In genomic region chr15:21344960-21345359, GRCh38 we compare ENCODE assay signal across 7 cellular contexts.
DNase-seq lines count a peak whose midpoint lies in the region; ATAC-seq and TF ChIP-seq lines count a peak whose summit lies in the region.
"Not testable (repeated sequence)": the region's sequence is repeated elsewhere in the genome, so short reads cannot be mapped to it uniquely, and the experiment has no call there.

No MANE protein-coding gene starts in this region.

- H3K9ac ChIP-seq in Loucy (ENCODE audit: low read depth, low read length, poor library complexity, severe bottlenecking), result peak overlapping the region; percentile 55
- not testable (repeated sequence) for H3K9ac ChIP-seq in neuronal stem cell (ENCODE audit: low read depth, low read length, poor library complexity)

- not testable (repeated sequence) for H3K4me2 ChIP-seq in Loucy (ENCODE audit: low read depth, low read length, poor library complexity, severe bottlenecking)
- H3K4me2 ChIP-seq in neuronal stem cell (ENCODE audit: insufficient read depth, low read length, poor library complexity, severe bottlenecking), result peak overlapping the region; percentile 11

- H2AFZ ChIP-seq in Loucy (ENCODE audit: low read length); neuronal stem cell (ENCODE audit: low read length): not testable (repeated sequence)

- not testable (repeated sequence) for H3K4me1 ChIP-seq in Loucy (ENCODE audit: insufficient read depth, low read length, poor library complexity, severe bottlenecking); neuronal stem cell (ENCODE audit: control insufficient read depth in 2 of 2, insufficient read depth in 1 of 2, low read depth in 1 of 2, low read length in 2 of 2)

- not testable (repeated sequence) for H2BK12ac ChIP-seq in neuronal stem cell (ENCODE audit: low read length)

- not testable (repeated sequence) for H3K27me3 ChIP-seq in Loucy (ENCODE audit: insufficient read depth, low read length, poor library complexity, severe bottlenecking); neuronal stem cell (ENCODE audit: control insufficient read depth in 3 of 3, insufficient read depth in 3 of 3, low read depth in 1 of 3, low read length in 3 of 3)

- ATAC-seq in activated naive CD8-positive, alpha-beta T cell treated with anti-CD3 and anti-CD28 coated beads, Interleukin-2, amount 50 U/mL, for 24 hours, result not testable (repeated sequence)

- not testable (repeated sequence) for H3K23ac ChIP-seq in neuronal stem cell (ENCODE audit: low read depth, low read length, poor library complexity)

- H3K36me3 Mint-ChIP-seq in activated T-cell treated with anti-CD3 and anti-CD28 coated beads, Interleukin-2, amount 50 U/mL, for 24 hours (ENCODE audit: low read depth); activated naive CD8-positive, alpha-beta T cell treated with anti-CD3 and anti-CD28 coated beads, Interleukin-2, amount 50 U/mL, for 24 hours (ENCODE audit: low read depth): not testable (repeated sequence)

- H3K9me2 ChIP-seq in Loucy (replicated peaks; ENCODE audit: low read depth, low read length), result not testable (repeated sequence)

- not testable (repeated sequence) for H3K36me3 ChIP-seq in Loucy (ENCODE audit: insufficient read depth, low read length); neuronal stem cell (replicated peaks in 1 of 2; ENCODE audit: control insufficient read depth in 2 of 2, insufficient read depth in 2 of 2, low read length in 2 of 2)

- H3K27ac ChIP-seq in neuronal stem cell (replicated peaks; ENCODE audit: low read length), result not testable (repeated sequence)

- not testable (repeated sequence) for H3K14ac ChIP-seq in neuronal stem cell (ENCODE audit: low read length)

- not testable (repeated sequence) for H3K27ac Mint-ChIP-seq in activated T-cell treated with anti-CD3 and anti-CD28 coated beads, Interleukin-2, amount 50 U/mL, for 24 hours; activated naive CD8-positive, alpha-beta T cell treated with anti-CD3 and anti-CD28 coated beads, Interleukin-2, amount 50 U/mL, for 24 hours

- H2AK5ac ChIP-seq in neuronal stem cell (ENCODE audit: low read depth, low read length), result not testable (repeated sequence)

- DNase-seq in activated T-cell treated with anti-CD3 and anti-CD28 coated beads, Interleukin-2, amount 50 U/mL, for 24 hours, result peak; percentile 34
- peak; percentile 4 for DNase-seq in activated naive CD8-positive, alpha-beta T cell treated with anti-CD3 and anti-CD28 coated beads, Interleukin-2, amount 50 U/mL, for 24 hours
- DNase-seq in fibroblast of gingiva (ENCODE audit: low read depth) (peak; percentile 0), kidney tubule cell (ENCODE audit: low spot score) (peak; percentile 1), neuronal stem cell (ENCODE audit: low spot score) (peak; percentile 0)
- DNase-seq in stimulated activated CD4-positive, alpha-beta T cell treated with anti-CD3 and anti-CD28 coated beads, Interleukin-4, amount 100 ng/mL, for 1 hour, result peak; percentile 2

- not testable (repeated sequence) for H3K9me3 ChIP-seq in Loucy (ENCODE audit: insufficient read depth, low read depth, low read length); neuronal stem cell (replicated peaks in 1 of 2; ENCODE audit: control insufficient read depth in 2 of 2, insufficient read depth in 1 of 2, low read depth in 1 of 2, low read length in 2 of 2)

- not testable (repeated sequence) for H3K9me3 Mint-ChIP-seq in activated T-cell treated with anti-CD3 and anti-CD28 coated beads, Interleukin-2, amount 50 U/mL, for 24 hours; activated naive CD8-positive, alpha-beta T cell treated with anti-CD3 and anti-CD28 coated beads, Interleukin-2, amount 50 U/mL, for 24 hours

- not testable (repeated sequence) for H4K20me1 ChIP-seq in Loucy (ENCODE audit: insufficient read depth, low read length, poor library complexity, severe bottlenecking)

- not testable (repeated sequence) for H2BK5ac ChIP-seq in neuronal stem cell (ENCODE audit: low read length)

- H3K79me2 ChIP-seq in Loucy (ENCODE audit: insufficient read depth, low read length), result not testable (repeated sequence)

- H2BK15ac ChIP-seq in neuronal stem cell (ENCODE audit: low read length), result not testable (repeated sequence)

- not testable (repeated sequence) for H4K8ac ChIP-seq in neuronal stem cell (ENCODE audit: low read depth, low read length)

- H4K91ac ChIP-seq in neuronal stem cell (ENCODE audit: low read depth, low read length, poor library complexity), result not testable (repeated sequence)

- H3F3A ChIP-seq in Loucy (ENCODE audit: low read depth), result not testable (repeated sequence)

- H3K4me3 Mint-ChIP-seq in activated T-cell treated with anti-CD3 and anti-CD28 coated beads, Interleukin-2, amount 50 U/mL, for 24 hours; activated naive CD8-positive, alpha-beta T cell treated with anti-CD3 and anti-CD28 coated beads, Interleukin-2, amount 50 U/mL, for 24 hours: not testable (repeated sequence)

- not testable (repeated sequence) for H3K4ac ChIP-seq in neuronal stem cell (ENCODE audit: low read length)

- not testable (repeated sequence) for H2BK120ac ChIP-seq in neuronal stem cell (ENCODE audit: low read depth, low read length)

- peak overlapping the region; percentile 61 for H3K4me3 ChIP-seq in Loucy (ENCODE audit: low read length, poor library complexity, severe bottlenecking)
- not testable (repeated sequence) for H3K4me3 ChIP-seq in neuronal stem cell (ENCODE audit: low read length in 2 of 2)

- not testable (repeated sequence) for H3K18ac ChIP-seq in neuronal stem cell (ENCODE audit: low read length)

- not testable (repeated sequence) for TF ChIP-seq CTCF in Loucy (conservative IDR thresholded peaks at IDR 0.05; ENCODE audit: low read length)

- H3K79me1 ChIP-seq in neuronal stem cell (ENCODE audit: low read depth, low read length), result not testable (repeated sequence)

- WGBS in neuronal stem cell (ENCODE audit: extremely low coverage in 2 of 2, insufficient read length in 2 of 2, insufficient replicate concordance in 1 of 2), 2 donors, result no CpG with 5 or more reads among the region's 47 CpGs

- not testable (repeated sequence) for H3K4me1 Mint-ChIP-seq in activated T-cell treated with anti-CD3 and anti-CD28 coated beads, Interleukin-2, amount 50 U/mL, for 24 hours (ENCODE audit: low read depth); activated naive CD8-positive, alpha-beta T cell treated with anti-CD3 and anti-CD28 coated beads, Interleukin-2, amount 50 U/mL, for 24 hours

- H3K27me3 Mint-ChIP-seq in activated T-cell treated with anti-CD3 and anti-CD28 coated beads, Interleukin-2, amount 50 U/mL, for 24 hours; activated naive CD8-positive, alpha-beta T cell treated with anti-CD3 and anti-CD28 coated beads, Interleukin-2, amount 50 U/mL, for 24 hours: not testable (repeated sequence)
